In genomic region chr5:97764700-97765099, GRCh38 we compare ENCODE assay signal across 14 cellular contexts.
DNase-seq lines count a peak whose midpoint lies in the region; ATAC-seq and TF ChIP-seq lines count a peak whose summit lies in the region.
"Had no signal": no experiment of that assay in that cellular context is flagged by ENCODE, and none has a peak within 500 bp of the region (broad histone marks: within the 10 kb centered on the region; RNA-seq: fewer than 3 reads in every experiment).

No MANE protein-coding gene starts in this region.

- no peak for TF ChIP-seq CTCF in AG04449 (IDR thresholded peaks at IDR 0.05; ENCODE audit: insufficient read depth, low read length, missing control alignments)

- CTCF ChIA-PET in AG04449 (lab: Yijun Ruan, JAX): no interaction called here

- ATAC-seq in HG03432 (IDR thresholded peaks at IDR 0.05; ENCODE audit: unreplicated experiment) (no peak), GM19452 (IDR thresholded peaks at IDR 0.05; ENCODE audit: unreplicated experiment) (no peak), GM18909 (IDR thresholded peaks at IDR 0.05; ENCODE audit: poor library complexity, unreplicated experiment) (no peak)
- ATAC-seq: activated T-cell treated with anti-CD3 and anti-CD28 coated beads, Interleukin-2, amount 50 U/mL, for 72 hours; T-helper 17 cell had no signal

- no peak overlapping the region for H3K4me3 ChIP-seq in AG04449 (ENCODE audit: low read depth, low read length)

- peak; percentile 66 for DNase-seq in AG04449 (ENCODE audit: low read depth, low spot score)
- peak; percentile 86 for DNase-seq in HCEC 1CT
- peak; percentile 39 for DNase-seq in SIG-M5 (lab: John Stamatoyannopoulos, UW)
- DNase-seq in fibroblast of peridontal ligament (ENCODE audit: extremely low read depth): peak; percentile 84
- DNase-seq in HuH-7.5 (ENCODE audit: low spot score): no peak
- DNase-seq: activated CD4-positive, alpha-beta T cell treated with anti-CD3 and anti-CD28 coated beads, Interleukin-2, amount 10 ng/mL, durations not matched to agents 24 days and 14 days; activated T-cell treated with anti-CD3 and anti-CD28 coated beads, Interleukin-2, amount 50 U/mL, for 72 hours; DND-41; endodermal cell; nucleus accumbens; T-helper 17 cell had no signal

- POLR2A ChIA-PET in AG04449 (lab: Yijun Ruan, JAX): no interaction called here
